In genomic region chr12:32365473-32366064, GRCh38 we compare ENCODE assay signal across 9 cellular contexts. TPM values are rescaled to one million over a fixed set of nuclear protein-coding genes. Genes with fewer than 3 reads are reported as not detected.
DNase-seq lines count a peak whose midpoint lies in the region; ATAC-seq and TF ChIP-seq lines count a peak whose summit lies in the region.
"Had no signal": no experiment of that assay in that cellular context is flagged by ENCODE, and none has a peak within 500 bp of the region (broad histone marks: within the 10 kb centered on the region; RNA-seq: fewer than 3 reads in every experiment).

No MANE protein-coding gene starts in this region.

- no peak overlapping the region for H3K23ac ChIP-seq in IMR-90 (ENCODE audit: low read depth, low read length)

- H3K18ac ChIP-seq in IMR-90 (ENCODE audit: low read depth, low read length), result no peak overlapping the region

- H3K9me3 Mint-ChIP-seq in glutamatergic neuron (ENCODE audit: unreplicated experiment), result peaks cover 23% of the 10 kb centered on the region
- H3K9me3 Mint-ChIP-seq: IgD-negative memory B cell had no signal

- no peak overlapping the region for H4K5ac ChIP-seq in IMR-90 (ENCODE audit: low read depth, low read length)

- in situ Hi-C loops in IMR-90 (cut with MboI; ENCODE audit: low sequenced_read_pairs), result loop anchor here (25.0 kb wide), 1 partner anchor 1647 kb away; the partner anchor contains the start of gene ALG10

- no peaks in the 10 kb centered on the region for H3K27me3 ChIP-seq in BE2C
- no peaks in the 10 kb centered on the region for H3K27me3 ChIP-seq in IMR-90 (ENCODE audit: control insufficient read depth, insufficient read depth, low read length)
- H3K27me3 ChIP-seq in NT2/D1 (ENCODE audit: insufficient read depth, insufficient read length), result no peaks in the 10 kb centered on the region

- peak overlapping the region; percentile 50 for H3K27ac Mint-ChIP-seq in glutamatergic neuron (ENCODE audit: unreplicated experiment)

- no peaks in the 10 kb centered on the region for H3K9me3 ChIP-seq in BE2C
- H3K9me3 ChIP-seq in IMR-90 (ENCODE audit: control insufficient read depth, insufficient read depth, low read length), result no peaks in the 10 kb centered on the region
- H3K9me3 ChIP-seq in NT2/D1 (ENCODE audit: insufficient read depth, low read length), result no peaks in the 10 kb centered on the region

- H2AK5ac ChIP-seq in IMR-90 (ENCODE audit: low read depth, low read length), result no peak overlapping the region

- H2BK20ac ChIP-seq in IMR-90 (ENCODE audit: low read depth, low read length), result no peak overlapping the region

- no peak overlapping the region for H4K91ac ChIP-seq in IMR-90 (ENCODE audit: insufficient read depth, low read depth, low read length)

- ATAC-seq in GM18867 (IDR thresholded peaks at IDR 0.05; ENCODE audit: unreplicated experiment), result peak; percentile 76
- peak; percentile 94 for ATAC-seq in IMR-90 (ENCODE audit: low read depth)
- no peak for ATAC-seq in GM18505 (IDR thresholded peaks at IDR 0.05; ENCODE audit: unreplicated experiment)

- peaks cover 6% of the 10 kb centered on the region for H3K27me3 Mint-ChIP-seq in glutamatergic neuron (ENCODE audit: unreplicated experiment)
- H3K27me3 Mint-ChIP-seq: IgD-negative memory B cell had no signal

- no peak overlapping the region for H3K4ac ChIP-seq in IMR-90 (ENCODE audit: low read depth, low read length)

- peaks cover 7% of the 10 kb centered on the region for H3K4me1 Mint-ChIP-seq in glutamatergic neuron (ENCODE audit: low read depth, unreplicated experiment)

- no peak overlapping the region for H2BK5ac ChIP-seq in IMR-90 (ENCODE audit: low read depth, low read length, poor library complexity, severe bottlenecking)

- H3K27ac ChIP-seq in IMR-90 (ENCODE audit: insufficient read depth, low read length), result no peak overlapping the region

- H3K36me3 ChIP-seq in BE2C (no peaks in the 10 kb centered on the region), IMR-90 (ENCODE audit: control insufficient read depth, insufficient read depth, low read length) (peaks cover 5% of the 10 kb centered on the region; the same call in 1 of the 2 replicates), NT2/D1 (ENCODE audit: insufficient read depth, insufficient read length, low read length) (no peaks in the 10 kb centered on the region)

- TF ChIP-seq CTCF in BE2C (IDR thresholded peaks at IDR 0.05; ENCODE audit: low read depth, low read length) (peak; percentile 89), IMR-90 (conservative IDR thresholded peaks at IDR 0.05; ENCODE audit: low read depth, low read length) (peak; percentile 85), glutamatergic neuron (IDR thresholded peaks at IDR 0.05; ENCODE audit: partially characterized antibody, unreplicated experiment) (peak; percentile 80)

- H3K79me1 ChIP-seq in IMR-90 (ENCODE audit: low read depth in 1 of 2, low read length in 2 of 2), result no peaks in the 10 kb centered on the region

- dilution Hi-C loops in IMR-90 (cut with HindIII; ENCODE audit: low sequenced_read_pairs, unreplicated experiment), result no loop called here

- intact Hi-C loops in IMR-90 (cut with micrococcal nuclease), result loop anchor here (1.0 to 10.0 kb wide), 4 partner anchors 89 to 359 kb away; no protein-coding TSS in a partner anchor

- peak; percentile 90 for TF ChIP-seq RAD21 in IMR-90 (IDR thresholded peaks at IDR 0.05; ENCODE audit: low read length)

- no peaks in the 10 kb centered on the region; the same call in none of the 2 replicates for H3K9me1 ChIP-seq in IMR-90 (ENCODE audit: insufficient read depth, low read length)

- H2BK15ac ChIP-seq in IMR-90 (ENCODE audit: low read depth, low read length), result no peak overlapping the region

- no peak overlapping the region for H2AFZ ChIP-seq in IMR-90 (replicated peaks; ENCODE audit: low read length, poor library complexity)

- H3K4me3 ChIP-seq in BE2C (ENCODE audit: low read depth, low read length), result no peak overlapping the region
- no peak overlapping the region for H3K4me3 ChIP-seq in IMR-90 (ENCODE audit: insufficient read depth, low read depth, low read length)
- no peak overlapping the region for H3K4me3 ChIP-seq in NT2/D1 (ENCODE audit: insufficient read length, low read depth)

- no peaks in the 10 kb centered on the region for H4K20me1 ChIP-seq in IMR-90 (ENCODE audit: insufficient read depth, low read length)

- no TSS peak for BruUV-seq in IMR-90 (replicated peaks; lab: Mats Ljungman, UMichigan)

- WGBS in IMR-90 (ENCODE audit: extremely low coverage in 2 of 2, insufficient read length in 1 of 2), 2 experiments, result no CpG with 5 or more reads among the region's 5 CpGs

- CTCF ChIA-PET in IMR-90 (lab: Yijun Ruan, JAX), result interaction anchor here (0.6 to 1.7 kb wide), 10 partner anchors 16 to 1351 kb away, joined by 3 to 5 read pairs (median 3); no protein-coding TSS in a partner anchor

- H3K4me3 Mint-ChIP-seq in glutamatergic neuron (ENCODE audit: unreplicated experiment), result no peak overlapping the region
- H3K4me3 Mint-ChIP-seq: IgD-negative memory B cell had no signal

- H3K14ac ChIP-seq in IMR-90 (replicated peaks; ENCODE audit: low read depth, low read length), result no peak overlapping the region

- peaks cover 5% of the 10 kb centered on the region for H3K36me3 Mint-ChIP-seq in glutamatergic neuron (ENCODE audit: unreplicated experiment)
- H3K36me3 Mint-ChIP-seq: IgD-negative memory B cell had no signal

- H3K4me1 ChIP-seq in BE2C (no peaks in the 10 kb centered on the region), IMR-90 (ENCODE audit: control insufficient read depth, insufficient read depth, low read length) (no peaks in the 10 kb centered on the region), NT2/D1 (ENCODE audit: insufficient read depth, insufficient read length) (no peaks in the 10 kb centered on the region)

- no peak overlapping the region for H2BK120ac ChIP-seq in IMR-90 (ENCODE audit: low read depth, low read length)

- H3K9ac ChIP-seq in IMR-90 (ENCODE audit: low read depth, low read length) (no peak overlapping the region), NT2/D1 (ENCODE audit: insufficient read length, low read depth) (no peak overlapping the region)

- H2AK9ac ChIP-seq in IMR-90 (replicated peaks; ENCODE audit: low read depth, low read length, poor library complexity), result no peak overlapping the region

- no peak overlapping the region for H3K4me2 ChIP-seq in IMR-90 (ENCODE audit: low read depth, low read length)

- H3K56ac ChIP-seq in IMR-90 (ENCODE audit: extremely low read depth, insufficient read depth, low read length), result no peak overlapping the region

- H4K8ac ChIP-seq in IMR-90 (ENCODE audit: low read depth in 2 of 2, low read length in 2 of 2), result no peak overlapping the region

- TF ChIP-seq POLR2A in IMR-90 (IDR thresholded peaks at IDR 0.05; ENCODE audit: low read depth, low read length) (no peak), GM18505 (IDR thresholded peaks at IDR 0.05; ENCODE audit: borderline replicate concordance, extremely low read depth, insufficient read depth, insufficient read length) (no peak)

- DNase-seq in BE2C (peak; percentile 58), IMR-90 (peak; percentile 82), NT2/D1 (ENCODE audit: low read depth, low spot score) (peak; percentile 93), glutamatergic neuron (peak; percentile 38), pons (ENCODE audit: low spot score) (peak; percentile 82)
- peak; percentile 2 for DNase-seq in activated gamma-delta T cell treated with anti-CD3 and anti-CD28 coated beads, Interleukin-2, amount 50 U/mL, for 16 hours (ENCODE audit: low read depth)

- POLR2A ChIA-PET in IMR-90 (lab: Charles Lee; ENCODE audit: unreplicated experiment), result no interaction called here

TF ChIP-seq in IMR-90, 13 proteins besides CTCF, POLR2A, EP300 and RAD21:
- no peak for TF ChIP-seq BHLHE40 (IDR thresholded peaks at IDR 0.05; ENCODE audit: low read depth, low read length)
- TF ChIP-seq FOS (IDR thresholded peaks at IDR 0.05; ENCODE audit: low read depth, low read length), result no peak
- TF ChIP-seq SMC3 (IDR thresholded peaks at IDR 0.05; ENCODE audit: low read depth, low read length), result peak; percentile 83

RNA-seq across cellular contexts. Expression of gene FGD4, which starts 33.8 kb away (rescaled TPM):
- 2.5 TPM for polyA plus RNA-seq in BE2C (2012; ENCODE audit: insufficient read depth, insufficient read length, low read depth)
- 8.8 and 10.3 TPM in 2 replicates for total RNA-seq in IMR-90 (2012; rRNA removed)
- polyA plus RNA-seq in IMR-90 (2012; rRNA removed), result 2.1 TPM in 2 replicates
- 0.42 and 0.75 TPM in 2 replicates for polyA plus RNA-seq in IMR-90 (2012; cell fraction: cytosol; rRNA removed)
- polyA plus RNA-seq in IMR-90 (2012; cell fraction: nucleus; rRNA removed; ENCODE audit: low replicate concordance), result 0.78 and 4.6 TPM in 2 replicates
- total RNA-seq in glutamatergic neuron (ENCODE audit: unreplicated experiment), result 105 TPM

Comparison
In these comparisons a context has a peak if more than half of its experiments do, and no peak if none do; other contexts are left out.
1. DNase-seq: peak in every context shown above with its lines; median percentile 93 in NT2/D1; 82 in IMR-90; 82 in pons; 58 in BE2C; 38 in glutamatergic neuron; 2 in activated gamma-delta T cell treated with anti-CD3 and anti-CD28 coated beads, Interleukin-2, amount 50 U/mL, for 16 hours.